In the genomic region with DNA sequence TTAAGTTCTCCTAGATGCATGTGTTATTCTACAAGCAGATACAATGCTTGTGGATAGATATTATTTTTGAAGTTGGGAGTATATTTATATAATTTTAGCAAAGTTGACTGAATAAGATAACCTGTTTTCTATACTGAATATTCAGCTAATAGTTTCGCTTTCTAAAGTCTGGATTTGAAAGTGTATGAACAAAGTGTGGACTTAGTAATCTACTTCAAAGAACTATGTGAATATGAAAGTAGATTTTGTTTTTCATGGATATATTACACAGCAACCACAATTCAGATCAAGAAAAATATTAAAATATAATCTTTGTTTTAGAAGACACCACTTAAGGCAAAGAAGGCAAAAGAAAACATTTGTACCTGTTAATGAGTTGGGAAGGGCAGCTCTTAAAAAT, we compare ENCODE assay signal across 22 cellular contexts.
DNase-seq lines count a peak whose midpoint lies in the region; ATAC-seq, FAIRE-seq and TF ChIP-seq lines count a peak whose summit lies in the region.
"Had no signal": no experiment of that assay in that cellular context is flagged by ENCODE, and none has a peak within 500 bp of the region (broad histone marks: within the 10 kb centered on the region; RNA-seq: fewer than 3 reads in every experiment).

No MANE protein-coding gene starts in this region.

- TF ChIP-seq POLR2A in heart left ventricle (IDR thresholded peaks at IDR 0.05) (no peak), gastrocnemius medialis (IDR thresholded peaks at IDR 0.05) (no peak), GM12892 (IDR thresholded peaks at IDR 0.05; ENCODE audit: low read depth, low read length) (no peak)

- peak overlapping the region; percentile 11; the same call in 1 of the 2 replicates for H3K4me2 ChIP-seq in MM.1S (ENCODE audit: low read depth, low read length)

- H3K36me3 ChIP-seq in heart left ventricle (peaks cover 0 to 12% (median 0%) of the 10 kb centered on the region in 9 donors), MM.1S (replicated peaks; ENCODE audit: insufficient read depth, low read length) (no peaks in the 10 kb centered on the region), gastrocnemius medialis (no peaks in the 10 kb centered on the region)

- H3F3A ChIP-seq in MM.1S (ENCODE audit: insufficient read depth, low read length) = peaks cover 6% of the 10 kb centered on the region; the same call in 1 of the 2 replicates

- H3K27ac ChIP-seq in heart left ventricle (peak overlapping the region in 7 of 12 donors; percentile 11 to 83 (median 52)), MM.1S (ENCODE audit: low read length) (no peak overlapping the region), gastrocnemius medialis (peak overlapping the region; percentile 81 to 92 (median 90))
- H3K27ac ChIP-seq: SJSA1 had no signal

- TF ChIP-seq CTCF in heart left ventricle (IDR thresholded peaks at IDR 0.05) (no peak), MM.1S (IDR thresholded peaks at IDR 0.05; ENCODE audit: low read length) (no peak), gastrocnemius medialis (IDR thresholded peaks at IDR 0.05 in 4 of 5, conservative IDR thresholded peaks at IDR 0.05 in 1 of 5) (no peak)

- WGBS in heart left ventricle, 4 donors = 88 to 96% (median 92%) methylated on average over 1 of the region's 1 CpG

- H2AFZ ChIP-seq in MM.1S (ENCODE audit: low read length) = no peak overlapping the region

- H3K4me1 ChIP-seq in heart left ventricle (peaks cover 4 to 83% (median 48%) of the 10 kb centered on the region in 12 donors), MM.1S (ENCODE audit: low read length) (peaks cover 4% of the 10 kb centered on the region; the same call in 1 of the 2 replicates), gastrocnemius medialis (peaks cover 86 to 89% of the 10 kb centered on the region in 2 donors)
- H3K4me1 ChIP-seq: SJSA1 had no signal

- H3K9ac ChIP-seq in MM.1S (ENCODE audit: low read length) = no peak overlapping the region

- FAIRE-seq in G401.6 (lab: Jason Lieb, UNC) (peak; percentile 15), GM12892 (lab: Jason Lieb, UNC) (no peak)
- FAIRE-seq: H54 had no signal

- no peaks in the 10 kb centered on the region for H3K9me2 ChIP-seq in MM.1S (replicated peaks; ENCODE audit: insufficient read depth, low read length)

- H3K9me3 ChIP-seq in heart left ventricle (no peaks in the 10 kb centered on the region), MM.1S (replicated peaks; ENCODE audit: insufficient read depth, low read length) (no peaks in the 10 kb centered on the region), gastrocnemius medialis (no peaks in the 10 kb centered on the region)
- H3K9me3 ChIP-seq: SJSA1 had no signal

- H3K27me3 ChIP-seq in heart left ventricle = no peaks in the 10 kb centered on the region
- H3K27me3 ChIP-seq in MM.1S (replicated peaks; ENCODE audit: insufficient read depth, low read length) = no peaks in the 10 kb centered on the region
- no peaks in the 10 kb centered on the region for H3K27me3 ChIP-seq in gastrocnemius medialis
- H3K27me3 ChIP-seq: SJSA1 had no signal

- intact Hi-C loops in heart left ventricle (cut with DNase I) (loop anchor here in 1 of 10 donors (5.0 kb wide), 1 partner anchor 76 kb away; no protein-coding TSS in a partner anchor), Right ventricle myocardium inferior (cut with DNase I) (loop anchor here (10.0 kb wide), 1 partner anchor 53 kb away; no protein-coding TSS in a partner anchor), gastrocnemius medialis (cut with DNase I; ENCODE audit: low total_unique reads) (loop anchor here (5.0 kb wide), 1 partner anchor 416 kb away; no protein-coding TSS in a partner anchor)

- H4K20me1 ChIP-seq in MM.1S (ENCODE audit: insufficient read depth, low read length) = no peaks in the 10 kb centered on the region

- ATAC-seq in heart left ventricle (no peak), Right ventricle myocardium inferior (no peak), gastrocnemius medialis (no peak), GM19467 (IDR thresholded peaks at IDR 0.05; ENCODE audit: unreplicated experiment) (no peak)
- ATAC-seq: PC-3 had no signal

- H3K4me3 ChIP-seq in heart left ventricle (peak overlapping the region in 2 of 12 donors; percentile 11 to 37), MM.1S (ENCODE audit: low read length) (no peak overlapping the region), gastrocnemius medialis (peak overlapping the region in 2 of 4 donors; percentile 15 to 27)
- H3K4me3 ChIP-seq: SJSA1 had no signal

- DNase-seq in heart left ventricle = no peak
- DNase-seq in Right ventricle myocardium inferior (ENCODE audit: missing footprints) = no peak
- DNase-seq in MM.1S = peak; percentile 69
- no peak for DNase-seq in gastrocnemius medialis
- DNase-seq in GM12892 (ENCODE audit: insufficient read length) = no peak
- DNase-seq in effector CD4-positive, alpha-beta T cell = no peak
- DNase-seq: 8988T; DMS153; Kasumi-1; MV-4-11; NCI-H1105; NCI-H1436 treated with DMSO at 0.1 percent for 48 hours; NCI-H2029; NCI-H446; NCI-H526; NCI-H82; NK-92 treated with Interleukin-12 subunit alpha and Interleukin-12 subunit beta, amount 100 ng/mL, for 24 hours; PC-3 had no signal

- H3K79me2 ChIP-seq in MM.1S (ENCODE audit: low read length) = 0 out of 2 replicates have a peak, but pooled peaks cover 4% of the 10 kb centered on the region

- in situ Hi-C loops in gastrocnemius medialis (cut with MboI; ENCODE audit: low sequenced_read_pairs in 4 of 4) = no loop called here
